8 cellular contexts compared by ENCODE assay signal in genomic region chr5:98774192-98775046, GRCh38. TPM values are rescaled to one million over a fixed set of nuclear protein-coding genes. Genes with fewer than 3 reads are reported as not detected.
DNase-seq lines count a peak whose midpoint lies in the region; ATAC-seq and TF ChIP-seq lines count a peak whose summit lies in the region.

No MANE protein-coding gene starts in this region.

- no peaks in the 10 kb centered on the region for H3K9me3 ChIP-seq in CD8-positive, alpha-beta T cell (ENCODE audit: low read length)
- H3K9me3 ChIP-seq in Panc1 (ENCODE audit: control insufficient read depth, insufficient read depth, low read depth, low read length) (no peaks in the 10 kb centered on the region), neutrophil (no peaks in the 10 kb centered on the region), uterus (no peaks in the 10 kb centered on the region)

- peak overlapping the region; percentile 95 for H3K4me3 Mint-ChIP-seq in CD8-positive, alpha-beta T cell

- no peaks in the 10 kb centered on the region for H3K9me3 Mint-ChIP-seq in CD8-positive, alpha-beta T cell

- POLR2A ChIA-PET in CD8-positive, alpha-beta T cell (lab: Charles Lee), result interaction anchor here (0.7 to 1.3 kb wide), 2 partner anchors 1591 to 1751 kb away, joined by 3 to 4 read pairs; no protein-coding TSS in a partner anchor
- POLR2A ChIA-PET in Panc1 (lab: Charles Lee), result no interaction called here

- peak; percentile 6 for ATAC-seq in CD8-positive, alpha-beta T cell
- ATAC-seq in GM19351 (IDR thresholded peaks at IDR 0.05; ENCODE audit: unreplicated experiment) (peak; percentile 31), HG03378 (IDR thresholded peaks at IDR 0.05; ENCODE audit: unreplicated experiment) (peak; percentile 26), Panc1 (peak; percentile 19)

- H3K4me1 ChIP-seq in CD8-positive, alpha-beta T cell (ENCODE audit: insufficient read depth, low read length), result peaks cover 33% of the 10 kb centered on the region
- H3K4me1 ChIP-seq in Panc1 (ENCODE audit: control insufficient read depth, insufficient read depth, low read length) (peaks cover 29% of the 10 kb centered on the region), neutrophil (ENCODE audit: control insufficient read depth in 1 of 2, insufficient read depth in 1 of 2, low read depth in 1 of 2, low read length in 1 of 2) (peaks cover 37 to 50% of the 10 kb centered on the region in 2 experiments), uterus (peaks cover 0 to 15% of the 10 kb centered on the region in 2 donors)

- no peaks in the 10 kb centered on the region for H3K27me3 ChIP-seq in CD8-positive, alpha-beta T cell (ENCODE audit: insufficient read depth, low read length)
- H3K27me3 ChIP-seq in Panc1 (ENCODE audit: control insufficient read depth, insufficient read depth, low read length) (no peaks in the 10 kb centered on the region), neutrophil (peaks cover 100% of the 10 kb centered on the region), uterus (no peaks in the 10 kb centered on the region)

- H3K4me3 ChIP-seq in CD8-positive, alpha-beta T cell (ENCODE audit: low read depth, low read length), result peak overlapping the region; percentile 70
- H3K4me3 ChIP-seq in Panc1 (ENCODE audit: low read depth in 2 of 2, low read length in 2 of 2) (peak overlapping the region; percentile 71 to 90), neutrophil (ENCODE audit: low read depth in 1 of 2, low read length in 1 of 2) (peak overlapping the region; percentile 51 to 64), uterus (peak overlapping the region; percentile 55 to 97)

- H3K36me3 ChIP-seq in CD8-positive, alpha-beta T cell (ENCODE audit: insufficient read depth, low read length), result no peaks in the 10 kb centered on the region
- no peaks in the 10 kb centered on the region; the same call in 1 of the 2 replicates for H3K36me3 ChIP-seq in Panc1 (ENCODE audit: control insufficient read depth, insufficient read depth, low read length)
- H3K36me3 ChIP-seq in neutrophil, result no peaks in the 10 kb centered on the region
- H3K36me3 ChIP-seq in uterus, result no peaks in the 10 kb centered on the region

- H3K27ac Mint-ChIP-seq in CD8-positive, alpha-beta T cell, result peak overlapping the region; percentile 85

- H3K27me3 Mint-ChIP-seq in CD8-positive, alpha-beta T cell (ENCODE audit: low read depth), result peaks cover 26% of the 10 kb centered on the region

- no TSS peak for BruUV-seq in Panc1 (replicated peaks; lab: Mats Ljungman, UMichigan)

- H3K36me3 Mint-ChIP-seq in CD8-positive, alpha-beta T cell, result peaks cover 6% of the 10 kb centered on the region

- peaks cover 55% of the 10 kb centered on the region for H3K4me1 Mint-ChIP-seq in CD8-positive, alpha-beta T cell (ENCODE audit: low read depth)

- CTCF ChIA-PET in CD8-positive, alpha-beta T cell (lab: Charles Lee), result interaction anchor here (1.1 kb wide), 1 partner anchor 21 kb away, joined by 3 read pairs; no protein-coding TSS in a partner anchor
- CTCF ChIA-PET in Panc1 (lab: Charles Lee), result no interaction called here

- H3K27ac ChIP-seq in CD8-positive, alpha-beta T cell (ENCODE audit: low read depth, low read length), result peak overlapping the region; percentile 53
- peak overlapping the region; percentile 78 for H3K27ac ChIP-seq in Panc1 (ENCODE audit: low read length)
- H3K27ac ChIP-seq in neutrophil, result no peak overlapping the region
- peak overlapping the region; percentile 86 to 97 for H3K27ac ChIP-seq in uterus

- intact Hi-C loops in CD8-positive, alpha-beta T cell (cut with DNase I, micrococcal nuclease), result loop anchor here (1.0 to 10.0 kb wide), 10 partner anchors 22 to 1970 kb away; partner anchors contain the start of genes ERAP1 (in 2 of the 2), CHD1 (in 1 of the 2), ERAP2 (in 1 of the 2) and RIOK2 (in 1 of the 2)
- intact Hi-C loops in Panc1 (cut with micrococcal nuclease; ENCODE audit: unreplicated experiment), result loop anchor here (5.0 to 10.0 kb wide), 3 partner anchors 53 to 1587 kb away; no protein-coding TSS in a partner anchor
- intact Hi-C loops in uterus (cut with DNase I; ENCODE audit: low total_unique reads), result loop anchor here (10.0 kb wide), 1 partner anchor 150 kb away; the partner anchor contains the start of gene CHD1

- no peak for TF ChIP-seq CTCF in CD8-positive, alpha-beta T cell (IDR thresholded peaks at IDR 0.05)
- TF ChIP-seq CTCF in Panc1 (IDR thresholded peaks at IDR 0.05) (no peak), neutrophil (IDR thresholded peaks at IDR 0.05) (no peak), uterus (IDR thresholded peaks at IDR 0.05) (no peak)

- DNase-seq in CD8-positive, alpha-beta T cell, result peak in 6 of 7 experiments; percentile 41 to 76 (median 51)
- DNase-seq in Panc1 (ENCODE audit: low read depth, low spot score) (no peak), germinal center (ENCODE audit: low spot score) (peak; percentile 48), uterus (peak; percentile 52 to 53)
- DNase-seq in activated naive CD4-positive, alpha-beta T cell (lab: John Stamatoyannopoulos, UW), result peak; percentile 12 to 52 (median 33)

- in situ Hi-C loops in Panc1 (cut with HindIII; ENCODE audit: low pct_unique_long_range_greater_than_20kb, low sequenced_read_pairs), result no loop called here

- TF ChIP-seq POLR2A in uterus (IDR thresholded peaks at IDR 0.05), result no peak

RNA-seq across cellular contexts. Expression of gene RGMB, which starts 1.0 kb away (rescaled TPM):
- 1 to 10 TPM; 5.8 to 6.6 TPM for total RNA-seq in CD8-positive, alpha-beta T cell
- total RNA-seq in Panc1 (2021; ENCODE audit: unreplicated experiment) (25.4 TPM), uterus (10 to 100 TPM in 2 of 4 donors, 1 to 10 TPM in 2; 2.8 to 22.3 (median 12.9) TPM)
- polyA plus RNA-seq in Panc1 (2012; ENCODE audit: insufficient read length), result 17.0 TPM
